Comparison of ENCODE assay signal across 1 cellular context in genomic region chr9:132944294-132945185, GRCh38.
TF ChIP-seq lines count a peak whose summit lies in the region.

Gene TSC1, minus strand, starts transcription at chr9:132944616. Its CDS starts 15,744 bp downstream, at chr9:132928872.

TF ChIP-seq in A549, 52 proteins besides CTCF, POLR2A, EP300 and RAD21 (continued from another document):
- TF ChIP-seq USF2 (IDR thresholded peaks at IDR 0.05) (peak; percentile 76), RFX5 (IDR thresholded peaks at IDR 0.05) (peak; percentile 60; the same call in 1 of the 2 replicates), CHD2 (IDR thresholded peaks at IDR 0.05; ENCODE audit: low read length, partially characterized antibody) (peak; percentile 90), ZNF302 (CRISPR knock-in tag; IDR thresholded peaks at IDR 0.05) (no peak), HOXB13 (CRISPR knock-in tag; IDR thresholded peaks at IDR 0.05; ENCODE audit: low read depth) (peak; percentile 49; the same call in 1 of the 2 replicates), FOSL2 (IDR thresholded peaks at IDR 0.05) (no peak), FOSL2 (CRISPR knock-in tag; IDR thresholded peaks at IDR 0.05) (peak; percentile 58; the same call in 1 of the 2 replicates), POLR2AphosphoS2 (conservative IDR thresholded peaks at IDR 0.05; ENCODE audit: low read length) (no peak), ATOH8 (CRISPR knock-in tag; IDR thresholded peaks at IDR 0.05; ENCODE audit: low read depth) (0 out of 2 replicates have a peak, but pooled peaks have one; percentile 17), CBX8 (IDR thresholded peaks at IDR 0.05) (no peak), ZFP36 (IDR thresholded peaks at IDR 0.05; ENCODE audit: borderline replicate concordance, partially characterized antibody) (peak; percentile 6), JUN (IDR thresholded peaks at IDR 0.05) (peak; percentile 87 to 98; a peak in 4 of 5 replicates), ZC3H11A (IDR thresholded peaks at IDR 0.05) (no peak), MYC (IDR thresholded peaks at IDR 0.05; ENCODE audit: borderline replicate concordance, low read length) (0 out of 2 replicates have a peak, but pooled peaks have one; percentile 53), HES2 (IDR thresholded peaks at IDR 0.05) (no peak), CEBPB (IDR thresholded peaks at IDR 0.05) (0 out of 4 replicates have a peak, but pooled peaks of 1 of the 2 experiments have one; percentile 11), SREBF2 (IDR thresholded peaks at IDR 0.05) (no peak)
